Comparison of ENCODE assay signal across 8 cellular contexts in genomic region chr20:1965520-1966278, GRCh38. TPM values are rescaled to one million over a fixed set of nuclear protein-coding genes. Genes with fewer than 3 reads are reported as not detected.
DNase-seq lines count a peak whose midpoint lies in the region; ATAC-seq and TF ChIP-seq lines count a peak whose summit lies in the region.

No MANE protein-coding gene starts in this region.

- no peak overlapping the region for H2BK120ac ChIP-seq in trophoblast cell (ENCODE audit: insufficient read depth, low read length, poor library complexity)

- no peak overlapping the region for H3K4me3 ChIP-seq in SK-N-SH (ENCODE audit: low read depth in 2 of 2, low read length in 1 of 2)
- H3K4me3 ChIP-seq in trophoblast cell (ENCODE audit: low read depth, low read length): no peak overlapping the region
- H3K4me3 ChIP-seq in transverse colon: no peak overlapping the region

- ATAC-seq in GM18907 (IDR thresholded peaks at IDR 0.05; ENCODE audit: unreplicated experiment): no peak

- H3K4ac ChIP-seq in trophoblast cell (ENCODE audit: low read depth, low read length): no peak overlapping the region

- intact Hi-C loops in head of caudate nucleus (cut with DNase I) (loop anchor here (2.0 kb wide), 1 partner anchor 207 kb away; no protein-coding TSS in a partner anchor), transverse colon (cut with DNase I; ENCODE audit: low total_unique reads) (loop anchor here (2.0 kb wide), 1 partner anchor 207 kb away; no protein-coding TSS in a partner anchor)

- H3K79me2 ChIP-seq in SK-N-SH (ENCODE audit: insufficient read depth): no peaks in the 10 kb centered on the region
- no peaks in the 10 kb centered on the region for H3K79me2 ChIP-seq in trophoblast cell (ENCODE audit: control insufficient read depth, insufficient read depth, low read length, poor library complexity)

- no peak overlapping the region for H3K14ac ChIP-seq in trophoblast cell (ENCODE audit: low read length)

- H3K27ac Mint-ChIP-seq in activated naive CD4-positive, alpha-beta T cell treated with anti-CD3 and anti-CD28 coated beads, Interleukin-2, amount 10 ng/mL, durations not matched to agents 7 days and 5 days: no peak overlapping the region

- POLR2A ChIA-PET in SK-N-SH (lab: Yijun Ruan, JAX): no interaction called here

- no peaks in the 10 kb centered on the region for H3K36me3 Mint-ChIP-seq in activated naive CD4-positive, alpha-beta T cell treated with anti-CD3 and anti-CD28 coated beads, Interleukin-2, amount 10 ng/mL, durations not matched to agents 7 days and 5 days

- H3K9me3 Mint-ChIP-seq in activated naive CD4-positive, alpha-beta T cell treated with anti-CD3 and anti-CD28 coated beads, Interleukin-2, amount 10 ng/mL, durations not matched to agents 7 days and 5 days: no peaks in the 10 kb centered on the region

- no peak overlapping the region for H2AK5ac ChIP-seq in trophoblast cell (ENCODE audit: low read length)

- no peak overlapping the region for H4K91ac ChIP-seq in trophoblast cell (ENCODE audit: low read depth, low read length)

- CTCF ChIA-PET in SK-N-SH (lab: Yijun Ruan, JAX): interaction anchor here (0.5 to 3.2 kb wide), 50 partner anchors 9 to 492 kb away, joined by 3 to 42 read pairs (median 4); no protein-coding TSS in a partner anchor
- CTCF ChIA-PET in activated naive CD4-positive, alpha-beta T cell treated with anti-CD3 and anti-CD28 coated beads, Interleukin-2, amount 10 ng/mL, durations not matched to agents 7 days and 5 days (lab: Charles Lee): interaction anchor here (0.7 to 3.0 kb wide), 16 partner anchors 8 to 208 kb away, joined by 3 to 31 read pairs (median 3); no protein-coding TSS in a partner anchor

- WGBS in SK-N-SH (ENCODE audit: low lambda C conversion rate): 16% methylated on average over 25 of the region's 27 CpGs
- WGBS in trophoblast cell (ENCODE audit: extremely low coverage, insufficient coverage, insufficient read length): no CpG with 5 or more reads among the region's 27 CpGs
- 9 to 10% methylated on average over 2 to 27 of the region's 27 CpGs for WGBS in transverse colon (ENCODE audit: low coverage in 1 of 2), 2 donors

- H3K9me3 ChIP-seq in SK-N-SH (no peaks in the 10 kb centered on the region), trophoblast cell (ENCODE audit: insufficient read depth, low read depth, low read length) (no peaks in the 10 kb centered on the region), transverse colon (no peaks in the 10 kb centered on the region)

- H3K27me3 Mint-ChIP-seq in activated naive CD4-positive, alpha-beta T cell treated with anti-CD3 and anti-CD28 coated beads, Interleukin-2, amount 10 ng/mL, durations not matched to agents 7 days and 5 days: peaks cover 39% of the 10 kb centered on the region

- peak; percentile 79 for TF ChIP-seq RAD21 in SK-N-SH (IDR thresholded peaks at IDR 0.05; ENCODE audit: low read length)

- no peak for TF ChIP-seq EP300 in SK-N-SH (IDR thresholded peaks at IDR 0.05; ENCODE audit: borderline replicate concordance in 1 of 2, low read depth in 1 of 2, low read length in 1 of 2)
- no peak for TF ChIP-seq EP300 in transverse colon (IDR thresholded peaks at IDR 0.05; ENCODE audit: low read depth)

- DNase-seq in SK-N-SH (peak; percentile 84), head of caudate nucleus (peak; percentile 72 to 94 (median 87)), trophoblast cell (peak; percentile 60 to 73), transverse colon (peak; percentile 75)
- peak; percentile 77 for DNase-seq in activated naive CD4-positive, alpha-beta T cell treated with anti-CD3 and anti-CD28 coated beads, Interleukin-2, amount 10 ng/mL, durations not matched to agents 7 days and 5 days

- H3K27me3 ChIP-seq in SK-N-SH (ENCODE audit: insufficient read depth) (peaks cover 34% of the 10 kb centered on the region; the same call in 1 of the 2 replicates), trophoblast cell (ENCODE audit: insufficient read depth, low read length) (no peaks in the 10 kb centered on the region), transverse colon (peaks cover 16% of the 10 kb centered on the region)

- TF ChIP-seq POLR2A in transverse colon (IDR thresholded peaks at IDR 0.05): no peak

- H2BK12ac ChIP-seq in trophoblast cell (ENCODE audit: low read length): no peak overlapping the region

- no peak overlapping the region for H3K9ac ChIP-seq in SK-N-SH
- no peak overlapping the region for H3K9ac ChIP-seq in trophoblast cell (ENCODE audit: low read length)

- no peak overlapping the region for H4K8ac ChIP-seq in trophoblast cell (ENCODE audit: low read depth, low read length)

- H3K4me1 ChIP-seq in SK-N-SH (ENCODE audit: control insufficient read depth in 1 of 2, insufficient read depth in 2 of 2, low read depth in 1 of 2, low read length in 1 of 2) (no peaks in the 10 kb centered on the region; a peak in 1 of 4 replicates), trophoblast cell (ENCODE audit: control insufficient read depth in 1 of 2, insufficient read depth in 2 of 2, low read length in 2 of 2) (no peaks in the 10 kb centered on the region), transverse colon (peaks cover 0 to 10% (median 3%) of the 10 kb centered on the region in 4 donors)

- peak overlapping the region; percentile 3 for H3K4me3 Mint-ChIP-seq in activated naive CD4-positive, alpha-beta T cell treated with anti-CD3 and anti-CD28 coated beads, Interleukin-2, amount 10 ng/mL, durations not matched to agents 7 days and 5 days

- H3K23ac ChIP-seq in trophoblast cell (ENCODE audit: low read length): no peak overlapping the region

- H3K4me2 ChIP-seq in SK-N-SH: no peak overlapping the region
- no peak overlapping the region for H3K4me2 ChIP-seq in trophoblast cell (ENCODE audit: low read length)

- H3K79me1 ChIP-seq in trophoblast cell (ENCODE audit: low read length): no peaks in the 10 kb centered on the region

- peaks cover 10% of the 10 kb centered on the region for H3K4me1 Mint-ChIP-seq in activated naive CD4-positive, alpha-beta T cell treated with anti-CD3 and anti-CD28 coated beads, Interleukin-2, amount 10 ng/mL, durations not matched to agents 7 days and 5 days

- TF ChIP-seq CTCF in GM12872 (IDR thresholded peaks at IDR 0.05; ENCODE audit: insufficient read depth, low read depth, low read length): peak; percentile 87
- peak; percentile 98 for TF ChIP-seq CTCF in LNCAP (IDR thresholded peaks at IDR 0.05)
- TF ChIP-seq CTCF in SK-N-SH (IDR thresholded peaks at IDR 0.05): peak; percentile 93
- peak; percentile 86 to 93 (median 92) for TF ChIP-seq CTCF in transverse colon (IDR thresholded peaks at IDR 0.05)

- no peak overlapping the region for H4K12ac ChIP-seq in trophoblast cell (ENCODE audit: low read depth, low read length)

- no peaks in the 10 kb centered on the region for H3K9me2 ChIP-seq in SK-N-SH

- H4K20me1 ChIP-seq in SK-N-SH (ENCODE audit: insufficient read depth): no peaks in the 10 kb centered on the region

- no peak overlapping the region for H3K18ac ChIP-seq in trophoblast cell (ENCODE audit: low read length)

- H3K27ac ChIP-seq in SK-N-SH (ENCODE audit: low read depth in 2 of 2, low read length in 1 of 2) (no peak overlapping the region), trophoblast cell (ENCODE audit: low read depth, low read length) (no peak overlapping the region), transverse colon (no peak overlapping the region)

- no peak overlapping the region for H2BK5ac ChIP-seq in trophoblast cell (ENCODE audit: low read depth, low read length, poor library complexity)

- H3F3A ChIP-seq in SK-N-SH (replicated peaks; ENCODE audit: insufficient read depth): no peaks in the 10 kb centered on the region

- H2AFZ ChIP-seq in SK-N-SH (ENCODE audit: low read depth) (no peak overlapping the region), trophoblast cell (ENCODE audit: insufficient read depth, low read length, poor library complexity) (no peak overlapping the region)

- in situ Hi-C loops in transverse colon (cut with MboI; ENCODE audit: low pct_ligation_motif_present in 1 of 4, low pct_unique_long_range_greater_than_20kb in 1 of 4, low sequenced_read_pairs in 3 of 4): loop anchor here (5.0 kb wide), 1 partner anchor 207 kb away; no protein-coding TSS in a partner anchor

- H3K36me3 ChIP-seq in SK-N-SH (replicated peaks in 1 of 2; ENCODE audit: control insufficient read depth in 1 of 2, insufficient read depth in 2 of 2, low read length in 1 of 2) (no peaks in the 10 kb centered on the region), trophoblast cell (ENCODE audit: control insufficient read depth in 1 of 2, insufficient read depth in 2 of 2, low read length in 2 of 2) (no peaks in the 10 kb centered on the region), transverse colon (no peaks in the 10 kb centered on the region)

TF ChIP-seq in SK-N-SH, 30 proteins besides CTCF, POLR2A, EP300 and RAD21 (continues in another document):
- TF ChIP-seq TAF1 (IDR thresholded peaks at IDR 0.05; ENCODE audit: borderline replicate concordance, low read depth, low read length): no peak
- no peak for TF ChIP-seq MEF2A (IDR thresholded peaks at IDR 0.05; ENCODE audit: borderline replicate concordance, low read depth)
- peak; percentile 90 for TF ChIP-seq MAX (IDR thresholded peaks at IDR 0.05; ENCODE audit: low read depth)
- TF ChIP-seq POLR2AphosphoS5 (IDR thresholded peaks at IDR 0.05; ENCODE audit: low read depth, low read length): no peak
- peak; percentile 66 for TF ChIP-seq MXI1 (IDR thresholded peaks at IDR 0.05; ENCODE audit: low read depth, low read length)
- no peak for TF ChIP-seq IRF3 (IDR thresholded peaks at IDR 0.05; ENCODE audit: low read depth, low read length)
- TF ChIP-seq YY1 (IDR thresholded peaks at IDR 0.05; ENCODE audit: low read depth): no peak
- TF ChIP-seq GABPA (IDR thresholded peaks at IDR 0.05; ENCODE audit: low read depth): no peak
- no peak for TF ChIP-seq CHD2 (IDR thresholded peaks at IDR 0.05; ENCODE audit: low read length, partially characterized antibody)

RNA-seq across cellular contexts. Expression of gene PDYN, which starts 28.2 kb away (rescaled TPM):
- polyA plus RNA-seq in SK-N-SH (2012; rRNA removed): not detected in 2 replicates
- 0.01 TPM in 1 of 2 replicates, not detected in the other for polyA plus RNA-seq in SK-N-SH (2012; cell fraction: cytosol; rRNA removed)
- polyA plus RNA-seq in SK-N-SH (2012; cell fraction: nucleus; rRNA removed): not detected in 2 replicates
- polyA plus RNA-seq in trophoblast cell (2013): not detected in 2 replicates
- not detected for total RNA-seq in transverse colon
